ENCODE assay signal across 8 cellular contexts in genomic region chr3:119469378-119470189, GRCh38. TPM values are rescaled to one million over a fixed set of nuclear protein-coding genes. Genes with fewer than 3 reads are reported as not detected.
DNase-seq lines count a peak whose midpoint lies in the region; ATAC-seq and TF ChIP-seq lines count a peak whose summit lies in the region.

No MANE protein-coding gene starts in this region.

- WGBS in heart left ventricle, 4 donors, result 10 to 13% (median 11%) methylated on average over 16 to 17 of the region's 17 CpGs

- H3K36me3 Mint-ChIP-seq in activated CD8-positive, alpha-beta T cell treated with anti-CD3 and anti-CD28 coated beads for 36 hours (ENCODE audit: low read depth), result peaks cover 22% of the 10 kb centered on the region
- no peaks in the 10 kb centered on the region for H3K36me3 Mint-ChIP-seq in progenitor cell of endocrine pancreas (ENCODE audit: insufficient read depth)

- H3K4me3 ChIP-seq in AG10803 (ENCODE audit: low read length) (peak overlapping the region; percentile 86), heart left ventricle (peak overlapping the region; percentile 53 to 96 (median 84))

- POLR2A ChIA-PET in activated CD8-positive, alpha-beta T cell treated with anti-CD3 and anti-CD28 coated beads for 36 hours (lab: Charles Lee), result interaction anchor here (0.6 to 2.3 kb wide), 12 partner anchors 8 to 339 kb away, joined by 3 to 9 read pairs (median 4); partner anchors contain the start of gene TIMMDC1

- H3K4me1 Mint-ChIP-seq in activated CD8-positive, alpha-beta T cell treated with anti-CD3 and anti-CD28 coated beads for 36 hours (ENCODE audit: low read depth), result peaks cover 35% of the 10 kb centered on the region
- H3K4me1 Mint-ChIP-seq in progenitor cell of endocrine pancreas (ENCODE audit: low read depth), result peaks cover 15% of the 10 kb centered on the region

- DNase-seq in AG10803 (ENCODE audit: low read depth), result peak; percentile 12
- peak; percentile 51 for DNase-seq in activated CD8-positive, alpha-beta T cell treated with anti-CD3 and anti-CD28 coated beads for 36 hours
- DNase-seq in heart left ventricle, result peak in 1 of 5 donors; percentile 49
- DNase-seq in progenitor cell of endocrine pancreas (ENCODE audit: low spot score, unreplicated experiment), result no peak
- DNase-seq in amniotic stem cell (lab: John Stamatoyannopoulos, UW), result no peak
- no peak for DNase-seq in stimulated activated naive CD4-positive, alpha-beta T cell treated with Interleukin-2 at 50 U/mL for 16 hours (lab: John Stamatoyannopoulos, UW)

- CTCF ChIA-PET in activated CD8-positive, alpha-beta T cell treated with anti-CD3 and anti-CD28 coated beads for 36 hours (lab: Charles Lee), result interaction anchor here (1.1 to 3.1 kb wide), 4 partner anchors 10 to 229 kb away, joined by 3 to 10 read pairs (median 4); partner anchors contain the start of gene B4GALT4

- peaks cover 0 to 19% (median 10%) of the 10 kb centered on the region in 12 donors for H3K4me1 ChIP-seq in heart left ventricle

- no peaks in the 10 kb centered on the region for H3K27me3 ChIP-seq in heart left ventricle

- H3K27ac Mint-ChIP-seq in activated CD8-positive, alpha-beta T cell treated with anti-CD3 and anti-CD28 coated beads for 36 hours, result peak overlapping the region; percentile 97
- peak overlapping the region; percentile 91 for H3K27ac Mint-ChIP-seq in progenitor cell of endocrine pancreas

- H3K27ac ChIP-seq in heart left ventricle, result peak overlapping the region in 11 of 12 donors; percentile 66 to 97 (median 84)

- no peaks in the 10 kb centered on the region for H3K9me3 Mint-ChIP-seq in activated CD8-positive, alpha-beta T cell treated with anti-CD3 and anti-CD28 coated beads for 36 hours
- H3K9me3 Mint-ChIP-seq in progenitor cell of endocrine pancreas (ENCODE audit: low read depth), result no peaks in the 10 kb centered on the region

- TF ChIP-seq CTCF in AG10803 (conservative IDR thresholded peaks at IDR 0.05; ENCODE audit: low read length) (no peak), heart left ventricle (IDR thresholded peaks at IDR 0.05) (no peak), progenitor cell of endocrine pancreas (IDR thresholded peaks at IDR 0.05; ENCODE audit: unreplicated experiment) (no peak)
- TF ChIP-seq CTCF in activated CD8-positive, alpha-beta T cell treated with anti-CD3 and anti-CD28 coated beads for 36 hours (IDR thresholded peaks at IDR 0.05), result no peak

- ATAC-seq in GM18868 (IDR thresholded peaks at IDR 0.05; ENCODE audit: unreplicated experiment) (peak; percentile 52), HG03520 (IDR thresholded peaks at IDR 0.05; ENCODE audit: unreplicated experiment) (peak; percentile 41), heart left ventricle (peak in 1 of 4 donors; percentile 13)
- peak; percentile 38 for ATAC-seq in activated CD8-positive, alpha-beta T cell treated with anti-CD3 and anti-CD28 coated beads for 36 hours

- H3K27me3 Mint-ChIP-seq in activated CD8-positive, alpha-beta T cell treated with anti-CD3 and anti-CD28 coated beads for 36 hours, result no peaks in the 10 kb centered on the region
- H3K27me3 Mint-ChIP-seq in progenitor cell of endocrine pancreas, result peaks cover 4% of the 10 kb centered on the region

- peaks cover 0 to 39% (median 29%) of the 10 kb centered on the region in 9 donors for H3K36me3 ChIP-seq in heart left ventricle

- peak overlapping the region; percentile 95 for H3K4me3 Mint-ChIP-seq in activated CD8-positive, alpha-beta T cell treated with anti-CD3 and anti-CD28 coated beads for 36 hours
- H3K4me3 Mint-ChIP-seq in progenitor cell of endocrine pancreas (ENCODE audit: low read depth), result peak overlapping the region; percentile 89

- H3K9me3 ChIP-seq in heart left ventricle, result no peaks in the 10 kb centered on the region

- no peak for TF ChIP-seq POLR2A in heart left ventricle (IDR thresholded peaks at IDR 0.05)

- intact Hi-C loops in activated CD8-positive, alpha-beta T cell treated with anti-CD3 and anti-CD28 coated beads for 36 hours (cut with micrococcal nuclease), result loop anchor here (10.0 kb wide), 2 partner anchors 175 to 205 kb away; partner anchors contain the start of genes ARHGAP31 and COX17
- intact Hi-C loops in heart left ventricle (cut with DNase I), result loop anchor here in 5 of 10 donors (2.0 to 10.0 kb wide), 6 partner anchors 27 to 208 kb away; partner anchors contain the start of gene COX17 (in 2 of the 5)

RNA-seq across cellular contexts. Expression of gene POGLUT1, which starts 0.8 kb away (rescaled TPM):
- total RNA-seq in activated CD8-positive, alpha-beta T cell treated with anti-CD3 and anti-CD28 coated beads for 36 hours, result 10 to 100 TPM; 16.0 to 16.8 TPM
- total RNA-seq in heart left ventricle (10 to 100 TPM in 2 of 9 donors, 1 to 10 TPM in 7; 2.2 to 17.5 (median 5.9) TPM), progenitor cell of endocrine pancreas (25.5 and 26.9 TPM in 2 replicates)
- 10 to 100 TPM in 1 of 2 donors, 1 to 10 TPM in 1; 4.0 to 20.8 TPM for polyA plus RNA-seq in heart left ventricle

RNA-seq across cellular contexts. Expression of gene TMEM39A, which starts 6.2 kb away (rescaled TPM):
- 10 to 100 TPM; 26.0 to 30.7 TPM for total RNA-seq in activated CD8-positive, alpha-beta T cell treated with anti-CD3 and anti-CD28 coated beads for 36 hours
- total RNA-seq in heart left ventricle (10 to 100 TPM in 7 of 9 donors, 1 to 10 TPM in 2; 8.7 to 21.0 (median 15.6) TPM), progenitor cell of endocrine pancreas (48.3 and 51.6 TPM in 2 replicates)
- polyA plus RNA-seq in heart left ventricle, result 10 to 100 TPM in 1 of 2 donors, 1 to 10 TPM in 1; 4.8 to 18.9 TPM

RNA-seq across cellular contexts. Expression of gene TIMMDC1, which starts 28.8 kb away (rescaled TPM):
- total RNA-seq in activated CD8-positive, alpha-beta T cell treated with anti-CD3 and anti-CD28 coated beads for 36 hours, result 100 to 1,000 TPM; 105 TPM
- total RNA-seq in heart left ventricle (100 to 1,000 TPM in 8 of 9 donors, 10 to 100 TPM in 1; 78.6 to 297 (median 224) TPM), progenitor cell of endocrine pancreas (91.1 and 95.4 TPM in 2 replicates)
- polyA plus RNA-seq in heart left ventricle, result 100 to 1,000 TPM; 132 to 134 TPM

Comparison
In these comparisons a context has a peak if more than half of its experiments do, and no peak if none do; other contexts are left out.
1. DNase-seq: peak in AG10803 (single experiment) and activated CD8-positive, alpha-beta T cell treated with anti-CD3 and anti-CD28 coated beads for 36 hours (single experiment); none in progenitor cell of endocrine pancreas (single experiment), amniotic stem cell (single experiment) and stimulated activated naive CD4-positive, alpha-beta T cell treated with Interleukin-2 at 50 U/mL for 16 hours (single experiment).